ENCODE assay signal across 8 cellular contexts in genomic region chr7:1086588-1087461, GRCh38. TPM values are rescaled to one million over a fixed set of nuclear protein-coding genes. Genes with fewer than 3 reads are reported as not detected.
DNase-seq lines count a peak whose midpoint lies in the region; ATAC-seq lines count a peak whose summit lies in the region.

No MANE protein-coding gene starts in this region.

- no peaks in the 10 kb centered on the region for H3K36me3 ChIP-seq in endocrine pancreas (ENCODE audit: control insufficient read depth, insufficient read depth, low read length)
- peaks cover 7% of the 10 kb centered on the region for H3K36me3 ChIP-seq in mesodermal cell (ENCODE audit: control insufficient read depth, insufficient read depth, low read length)

- H3K4me1 ChIP-seq in endocrine pancreas (ENCODE audit: control insufficient read depth, insufficient read depth, low read length) (no peaks in the 10 kb centered on the region), mesodermal cell (ENCODE audit: control insufficient read depth, insufficient read depth, low read length, poor library complexity, severe bottlenecking) (peaks cover 41% of the 10 kb centered on the region)

- DNase-seq in NCI-H524 (lab: John Stamatoyannopoulos, UW) (peak; percentile 10 to 24), NCI-H524 treated with DMSO at 0.1 percent for 48 hours (lab: John Stamatoyannopoulos, UW) (no peak), NCI-H2227 treated with DMSO at 0.1 percent for 48 hours (lab: John Stamatoyannopoulos, UW) (peak; percentile 68)
- DNase-seq in activated CD8-positive, alpha-beta memory T cell treated with anti-CD3 and anti-CD28 coated beads for 48 hours (ENCODE audit: low read depth in 2 of 3, low spot score in 2 of 3) = peak; percentile 43 to 86 (median 72)
- DNase-seq in stimulated activated CD8-positive, alpha-beta memory T cell treated with anti-CD3 and anti-CD28 coated beads, Interleukin-2, amount 100 ng/mL, for 48 hours (ENCODE audit: low read depth in 2 of 2) = peak; percentile 67 to 75

- peak overlapping the region; percentile 30 for H3K9ac ChIP-seq in endocrine pancreas (ENCODE audit: control insufficient read depth, insufficient read depth, low read length)

- H3K9me3 ChIP-seq in endocrine pancreas (ENCODE audit: control insufficient read depth, low read length) = no peaks in the 10 kb centered on the region
- H3K9me3 ChIP-seq in mesodermal cell (ENCODE audit: control insufficient read depth, low read length) = no peaks in the 10 kb centered on the region

- no peak overlapping the region for H3K4me3 ChIP-seq in endocrine pancreas (ENCODE audit: control insufficient read depth, insufficient read depth, low read length)
- H3K4me3 ChIP-seq in mesodermal cell (ENCODE audit: extremely low read depth, insufficient read depth, low read length, poor library complexity, severe bottlenecking) = peak overlapping the region; percentile 32

- ATAC-seq in HG02870 (IDR thresholded peaks at IDR 0.05; ENCODE audit: unreplicated experiment) = peak; percentile 67

- no peaks in the 10 kb centered on the region for H3K27me3 ChIP-seq in endocrine pancreas (ENCODE audit: control insufficient read depth, insufficient read depth, low read length)

- H3K27ac ChIP-seq in mesodermal cell (ENCODE audit: low read depth, low read length, severe bottlenecking) = peak overlapping the region; percentile 70

- 16 to 21% methylated on average over 37 to 39 of the region's 45 CpGs for WGBS in mesodermal cell (ENCODE audit: insufficient coverage in 2 of 2), 2 experiments

RNA-seq across cellular contexts. Expression of gene GPER1, which starts 1.1 kb away (rescaled TPM):
- 4.8 TPM for polyA plus RNA-seq in mesodermal cell (2013, experiment 1 of 2)
- polyA plus RNA-seq in mesodermal cell (2013, experiment 2 of 2) = 7.1 TPM

RNA-seq across cellular contexts. Expression of gene GPR146, which starts 42.5 kb away (rescaled TPM):
- polyA plus RNA-seq in mesodermal cell (2013, experiment 1 of 2) = 0.96 TPM
- 0.86 TPM for polyA plus RNA-seq in mesodermal cell (2013, experiment 2 of 2)
